ENCODE assay signal across 8 cellular contexts in genomic region chr3:174439621-174440349, GRCh38.
DNase-seq lines count a peak whose midpoint lies in the region; ATAC-seq, FAIRE-seq and TF ChIP-seq lines count a peak whose summit lies in the region.

No MANE protein-coding gene starts in this region.

- no peak for FAIRE-seq in K562 (lab: Jason Lieb, UNC)

- H3K36me3 ChIP-seq in K562 (ENCODE audit: control insufficient read depth, insufficient read depth, low read length) = no peaks in the 10 kb centered on the region

- H3K4me2 ChIP-seq in K562 (ENCODE audit: insufficient read depth, low read length) = peak overlapping the region; percentile 50; the same call in 1 of the 2 replicates

- DNase-seq in ELR (ENCODE audit: low read depth) (peak; percentile 97), NCI-H2081 (lab: John Stamatoyannopoulos, UW) (peak; percentile 69 to 93), K562 (ENCODE audit: extremely low read depth in 1 of 4, low spot score in 3 of 4) (peak in 1 of 4 experiments; percentile 2), iris pigment epithelial cell (ENCODE audit: low read depth) (peak; percentile 97), 8988T (no peak)

- H3K27me3 ChIP-seq in K562 (ENCODE audit: control insufficient read depth in 2 of 2, insufficient read depth in 2 of 2, low read length in 2 of 2) = no peaks in the 10 kb centered on the region

- WGBS in K562 (ENCODE audit: insufficient coverage, low coverage, missing lambda C conversion rate) = 6% methylated on average over 9 of the region's 9 CpGs

- no peak for TF ChIP-seq POLR2A in K562 (conservative IDR thresholded peaks at IDR 0.05)

- no peaks in the 10 kb centered on the region for H3K9me1 ChIP-seq in K562 (ENCODE audit: control insufficient read depth, insufficient read depth, low read length)

- ATAC-seq in K562 (no peak), HG03039 (IDR thresholded peaks at IDR 0.05; ENCODE audit: unreplicated experiment) (no peak), GM18867 (IDR thresholded peaks at IDR 0.05; ENCODE audit: unreplicated experiment) (no peak)

- H4K20me1 ChIP-seq in K562 (replicated peaks; ENCODE audit: control insufficient read depth, insufficient read depth, low read length) = no peaks in the 10 kb centered on the region

- TF ChIP-seq EP300 in K562 (IDR thresholded peaks at IDR 0.05; ENCODE audit: low read length) = no peak

- intact Hi-C loops in K562 (cut with micrococcal nuclease) = no loop called here

- TF ChIP-seq CTCF in K562 (IDR thresholded peaks at IDR 0.05 in 2 of 3, conservative IDR thresholded peaks at IDR 0.05 in 1 of 3; ENCODE audit: insufficient read depth in 2 of 3, low read depth in 1 of 3, low read length in 3 of 3) = no peak

- CTCF ChIA-PET in K562 (lab: Yijun Ruan, JAX; ENCODE audit: low intra/inter-chr PET ratio) = no interaction called here

- H3K4me3 ChIP-seq in K562 = peak overlapping the region; percentile 63; the same call in 1 of the 2 replicates
- peak overlapping the region; percentile 58 to 73 (median 66) for H3K4me3 ChIP-seq in skin epidermis

- no peaks in the 10 kb centered on the region for H3K9me3 ChIP-seq in K562 (replicated peaks; ENCODE audit: control insufficient read depth, insufficient read depth, low read depth, low read length)

- TF ChIP-seq RAD21 in K562 (CRISPR knock-in tag; conservative IDR thresholded peaks at IDR 0.05 in 1 of 2, IDR thresholded peaks at IDR 0.05 in 1 of 2) = no peak

- in situ Hi-C loops in K562 (cut with MboI) = no loop called here

- POLR2A ChIA-PET in K562 (lab: Yijun Ruan, JAX) = interaction anchor here (1.9 kb wide), 1 partner anchor 8 kb away, joined by 5 read pairs; no protein-coding TSS in a partner anchor

- peak overlapping the region; percentile 76; the same call in 1 of the 2 replicates for H2AFZ ChIP-seq in K562 (ENCODE audit: low read depth, low read length)

- peaks cover 0 to 10% of the 10 kb centered on the region in 2 experiments; a peak in 2 of 5 replicates for H3K4me1 ChIP-seq in K562 (replicated peaks in 1 of 2; ENCODE audit: control insufficient read depth in 2 of 2, insufficient read depth in 2 of 2, low read length in 2 of 2)

- H3K27ac ChIP-seq in K562 (ENCODE audit: extremely low read depth, low read depth, low read length) (no peak overlapping the region), skin epidermis (peak overlapping the region in 20 of 21 experiments; percentile 10 to 99 (median 96))

- no TSS peak for BruUV-seq in K562 (replicated peaks; lab: Mats Ljungman, UMichigan)

- peak overlapping the region in 1 of 2 experiments; percentile 70; a peak in 1 of 4 replicates for H3K9ac ChIP-seq in K562 (ENCODE audit: insufficient read depth in 1 of 2, low read depth in 2 of 2, low read length in 2 of 2)

- H3K79me2 ChIP-seq in K562 (ENCODE audit: control insufficient read depth, insufficient read depth, low read length) = no peaks in the 10 kb centered on the region

TF ChIP-seq in K562, 482 proteins besides CTCF, POLR2A, EP300 and RAD21:
- TF ChIP-seq RBM34 (IDR thresholded peaks at IDR 0.05; ENCODE audit: borderline replicate concordance, insufficient read depth, low read length) (no peak), BRF2 (IDR thresholded peaks at IDR 0.05; ENCODE audit: borderline replicate concordance, insufficient read depth, insufficient read length) (no peak), HDAC1 (IDR thresholded peaks at IDR 0.05) (no peak), PTRF (tag; IDR thresholded peaks at IDR 0.05) (no peak), ZNF512 (tag; IDR thresholded peaks at IDR 0.05) (peak; percentile 81), PKNOX1 (IDR thresholded peaks at IDR 0.05) (no peak), THRB (CRISPR knock-in tag; conservative IDR thresholded peaks at IDR 0.05) (peak; percentile 37; the same call in 1 of the 2 replicates), JUN (IDR thresholded peaks at IDR 0.05; ENCODE audit: borderline replicate concordance, low read depth, low read length) (no peak), JUN (CRISPR knock-in tag; IDR thresholded peaks at IDR 0.05; ENCODE audit: borderline replicate concordance) (no peak)
